In the genomic region with DNA sequence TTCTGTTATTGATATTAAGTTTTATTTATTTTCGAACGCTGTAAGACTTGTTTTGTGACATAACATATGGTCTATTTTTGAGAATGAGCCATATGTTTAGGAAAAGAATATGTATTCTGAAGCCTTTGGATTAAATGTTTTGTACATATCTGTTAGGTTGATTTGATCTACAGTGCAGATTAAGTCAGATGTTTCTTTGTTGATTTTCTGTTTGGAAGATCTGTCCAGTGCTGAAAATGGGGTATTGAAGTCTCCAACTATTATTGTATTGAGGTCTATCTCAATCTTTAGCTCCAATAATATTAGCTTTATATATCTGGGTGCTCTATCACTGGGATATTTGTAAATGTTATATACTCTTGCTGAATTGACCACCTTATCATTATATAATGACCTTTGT, we compare ENCODE assay signal across 7 cellular contexts.
"Had no signal": no experiment of that assay in that cellular context is flagged by ENCODE, and none has a peak within 500 bp of the region (broad histone marks: within the 10 kb centered on the region; RNA-seq: fewer than 3 reads in every experiment).

No MANE protein-coding gene starts in this region.

- DNase-seq: GOT3, H7, HCEC 1CT, KG1 had no signal

- H3K27me3 Mint-ChIP-seq: IgD-negative memory B cell had no signal

- ATAC-seq: K562 had no signal

- H3K4me3 ChIP-seq: K562 had no signal

- FAIRE-seq: HTR-8/SVneo, K562 had no signal

- H3K4me1 Mint-ChIP-seq: IgD-negative memory B cell had no signal

- H3K27ac Mint-ChIP-seq: IgD-negative memory B cell had no signal
